Comparison of ENCODE assay signal across 14 cellular contexts in the genomic region with DNA sequence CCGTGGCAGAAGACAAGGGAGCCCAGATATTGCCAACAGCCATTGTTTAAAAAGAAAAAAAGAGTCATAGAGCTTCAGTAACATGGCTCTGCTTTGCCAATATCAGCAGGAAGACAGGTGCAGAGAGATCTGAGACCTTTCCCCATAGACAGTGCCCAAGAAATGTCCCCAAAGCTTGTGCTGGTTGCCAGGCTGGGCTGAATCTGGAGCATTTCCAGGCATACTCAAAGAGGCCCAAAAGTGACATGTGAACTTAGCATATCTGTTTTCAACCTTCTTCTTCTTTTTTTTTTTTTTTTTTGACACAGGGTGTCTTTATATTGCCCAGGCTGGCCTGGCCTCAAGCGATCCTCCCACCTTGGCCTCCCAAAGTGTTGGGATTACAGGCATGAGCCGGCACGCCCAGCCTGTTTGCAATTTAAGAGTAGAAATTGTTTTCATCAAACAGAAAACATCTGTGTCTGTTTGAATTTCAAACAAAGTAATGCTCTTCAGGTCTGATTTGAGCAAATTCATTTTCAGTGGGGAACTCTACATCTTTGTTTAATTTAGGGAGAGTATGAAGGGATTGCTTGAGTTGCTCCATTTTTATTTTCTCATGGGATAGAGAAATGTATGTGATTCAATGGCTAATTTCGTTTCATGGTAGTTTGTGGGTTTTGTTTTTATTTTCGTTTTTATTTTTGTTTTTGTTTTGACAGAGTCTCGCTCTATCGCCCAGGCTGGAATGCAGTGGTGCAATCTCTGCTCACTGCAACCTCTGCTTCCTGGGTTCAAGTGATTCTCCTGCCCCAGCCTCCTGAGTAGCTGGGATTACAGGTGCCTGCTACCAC.
"Had no signal": no experiment of that assay in that cellular context is flagged by ENCODE, and none has a peak within 500 bp of the region (broad histone marks: within the 10 kb centered on the region; RNA-seq: fewer than 3 reads in every experiment).

No MANE protein-coding gene starts in this region.

- H3K27ac ChIP-seq: adrenal gland had no signal

- H3K4me1 Mint-ChIP-seq: naive thymus-derived CD8-positive, alpha-beta T cell had no signal

- H3K36me3 ChIP-seq: adrenal gland had no signal

- H3K36me3 Mint-ChIP-seq: naive thymus-derived CD8-positive, alpha-beta T cell had no signal

- H3K27ac Mint-ChIP-seq: activated T-cell treated with anti-CD3 and anti-CD28 coated beads, Interleukin-2, amount 50 U/mL, for 72 hours; naive thymus-derived CD8-positive, alpha-beta T cell; T-helper 2 cell treated with Interferon-gamma antibody and Interleukin-4, amounts not matched to agents 5 μg/mL and 100 μg/mL, for 36 hours had no signal

- H3K9me3 Mint-ChIP-seq: activated T-cell treated with anti-CD3 and anti-CD28 coated beads, Interleukin-2, amount 50 U/mL, for 72 hours; T-helper 2 cell treated with Interferon-gamma antibody and Interleukin-4, amounts not matched to agents 5 μg/mL and 100 μg/mL, for 36 hours had no signal

- ATAC-seq: activated T-cell treated with anti-CD3 and anti-CD28 coated beads, Interleukin-2, amount 50 U/mL, for 72 hours; mucosa of descending colon; naive thymus-derived CD8-positive, alpha-beta T cell; right cardiac atrium had no signal

- H3K9me3 ChIP-seq: adrenal gland, mucosa of descending colon had no signal

- H3K4me3 ChIP-seq: adrenal gland, mucosa of descending colon had no signal

- H3K4me3 Mint-ChIP-seq: activated T-cell treated with anti-CD3 and anti-CD28 coated beads, Interleukin-2, amount 50 U/mL, for 72 hours; naive thymus-derived CD8-positive, alpha-beta T cell; T-helper 2 cell treated with Interferon-gamma antibody and Interleukin-4, amounts not matched to agents 5 μg/mL and 100 μg/mL, for 36 hours had no signal

- H3K4me1 ChIP-seq: adrenal gland had no signal

- DNase-seq: activated CD4-positive, alpha-beta T cell treated with anti-CD3 and anti-CD28 coated beads, Interleukin-2, amount 50 U/mL, for 48 hours; activated CD4-positive, CD25-positive, alpha-beta regulatory T cell treated with anti-CD3 and anti-CD28 coated beads, Interleukin-2, amount 50 U/mL, for 72 hours; activated naive CD4-positive, alpha-beta T cell treated with Interleukin-2 at 50 U/mL for 16 hours; activated T-cell treated with anti-CD3 and anti-CD28 coated beads, Interleukin-2, amount 50 U/mL, for 72 hours; caudate nucleus; cortex of kidney; head of caudate nucleus; mucosa of descending colon; naive thymus-derived CD8-positive, alpha-beta T cell; right cardiac atrium; small intestine; SW 1271 had no signal

- H3K27me3 ChIP-seq: adrenal gland had no signal
